2 cellular contexts compared by ENCODE assay signal in genomic region chr10:122586070-122586469, GRCh38. TPM values are rescaled to one million over a fixed set of nuclear protein-coding genes. Genes with fewer than 3 reads are reported as not detected.
"Had no signal": no experiment of that assay in that cellular context is flagged by ENCODE, and none has a peak within 500 bp of the region (broad histone marks: within the 10 kb centered on the region; RNA-seq: fewer than 3 reads in every experiment).

No MANE protein-coding gene starts in this region.

RNA-seq across cellular contexts. Expression of gene DMBT1, which starts 25.5 kb away (rescaled TPM):
- total RNA-seq: tibial nerve, vagina had no signal
